8 cellular contexts compared by ENCODE assay signal in the genomic region with DNA sequence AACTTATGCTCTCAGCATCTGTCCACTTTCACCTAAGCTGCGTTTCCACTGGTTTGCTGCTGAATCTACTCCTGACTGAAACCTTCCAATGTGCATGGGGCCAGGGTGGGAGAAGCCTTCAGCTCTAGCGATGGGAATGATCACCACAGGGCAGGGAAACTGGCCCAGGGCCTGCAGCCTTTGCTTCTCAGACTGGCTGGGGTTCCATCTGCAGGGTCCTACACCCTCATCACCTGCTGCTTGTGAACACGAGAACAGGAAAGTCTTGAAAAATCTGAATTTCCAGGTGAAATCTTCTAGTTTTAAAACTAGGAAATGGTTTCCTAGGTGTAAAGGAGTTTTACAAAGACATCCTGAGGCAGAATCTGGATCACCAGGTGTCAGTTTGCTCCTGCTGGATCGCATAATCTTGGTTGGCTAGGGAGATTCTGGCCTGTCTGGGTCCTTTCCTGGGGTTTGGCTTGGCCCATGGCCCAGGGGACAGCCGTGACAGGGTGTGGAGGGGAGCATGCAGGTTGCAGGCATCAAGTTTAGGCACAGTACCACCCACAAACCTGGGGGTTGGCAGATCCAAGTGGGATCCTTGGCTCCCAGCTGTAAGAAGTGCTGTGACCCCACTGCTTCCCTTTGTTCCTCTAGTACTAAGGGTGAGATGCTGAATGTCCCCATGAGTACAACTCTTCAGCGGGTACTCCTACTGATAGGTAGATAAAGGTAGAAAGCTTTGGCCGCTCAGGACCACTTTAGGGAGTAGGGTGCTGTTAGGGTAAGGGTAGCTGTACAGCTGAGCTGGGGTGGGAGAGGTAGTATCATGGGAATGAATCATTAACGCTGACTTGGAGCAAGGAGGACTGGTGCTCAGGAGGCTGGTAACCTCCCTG. TPM values are rescaled to one million over a fixed set of nuclear protein-coding genes. Genes with fewer than 3 reads are reported as not detected.
DNase-seq lines count a peak whose midpoint lies in the region; ATAC-seq and TF ChIP-seq lines count a peak whose summit lies in the region.

No MANE protein-coding gene starts in this region.

- peaks cover 78% of the 10 kb centered on the region for H3K4me1 Mint-ChIP-seq in activated CD8-positive, alpha-beta memory T cell treated with anti-CD3 and anti-CD28 coated beads, Interleukin-2, amount 10 ng/mL, durations not matched to agents 7 days and 5 days

- H3K27me3 Mint-ChIP-seq in activated CD8-positive, alpha-beta memory T cell treated with anti-CD3 and anti-CD28 coated beads, Interleukin-2, amount 10 ng/mL, durations not matched to agents 7 days and 5 days, result no peaks in the 10 kb centered on the region

- intact Hi-C loops in left lung (cut with DNase I), result no loop called here

- H3K36me3 Mint-ChIP-seq in activated CD8-positive, alpha-beta memory T cell treated with anti-CD3 and anti-CD28 coated beads, Interleukin-2, amount 10 ng/mL, durations not matched to agents 7 days and 5 days, result peaks cover 19% of the 10 kb centered on the region

- H3K4me3 ChIP-seq in left lung (peak overlapping the region; percentile 74 to 78), thoracic aorta (peak overlapping the region; percentile 95)

- H3K27ac Mint-ChIP-seq in activated CD8-positive, alpha-beta memory T cell treated with anti-CD3 and anti-CD28 coated beads, Interleukin-2, amount 10 ng/mL, durations not matched to agents 7 days and 5 days, result peak overlapping the region; percentile 100

- no peak for ATAC-seq in activated CD8-positive, alpha-beta memory T cell treated with anti-CD3 and anti-CD28 coated beads, Interleukin-2, amount 10 ng/mL, durations not matched to agents 7 days and 5 days
- ATAC-seq in left lung, result no peak
- ATAC-seq in thoracic aorta (ENCODE audit: insufficient number of reproducible peaks, low FRiP score, low read depth), result no peak

- CTCF ChIA-PET in activated CD8-positive, alpha-beta memory T cell treated with anti-CD3 and anti-CD28 coated beads, Interleukin-2, amount 10 ng/mL, durations not matched to agents 7 days and 5 days (lab: Charles Lee), result interaction anchor here (0.9 to 8.6 kb wide), 5 partner anchors 13 to 46 kb away, joined by 3 to 49 read pairs (median 3); a partner anchor contains a TSS

- H3K27ac ChIP-seq in angular gyrus (ENCODE audit: low read depth, low read length) (peak overlapping the region; percentile 100), left lung (peak overlapping the region; percentile 100), thoracic aorta (peak overlapping the region; percentile 99 to 100)

- H3K9me3 ChIP-seq in left lung (no peaks in the 10 kb centered on the region), thoracic aorta (no peaks in the 10 kb centered on the region)

- H3K4me3 Mint-ChIP-seq in activated CD8-positive, alpha-beta memory T cell treated with anti-CD3 and anti-CD28 coated beads, Interleukin-2, amount 10 ng/mL, durations not matched to agents 7 days and 5 days, result peak overlapping the region; percentile 95

- TF ChIP-seq CTCF in left lung (IDR thresholded peaks at IDR 0.05) (no peak), thoracic aorta (IDR thresholded peaks at IDR 0.05) (no peak)

- H3K27me3 ChIP-seq in left lung (peaks cover 0 to 39% of the 10 kb centered on the region in 2 donors), thoracic aorta (replicated peaks; ENCODE audit: insufficient read depth) (no peaks in the 10 kb centered on the region)

- H3K9me3 Mint-ChIP-seq in activated CD8-positive, alpha-beta memory T cell treated with anti-CD3 and anti-CD28 coated beads, Interleukin-2, amount 10 ng/mL, durations not matched to agents 7 days and 5 days (ENCODE audit: low read depth), result no peaks in the 10 kb centered on the region

- H3K36me3 ChIP-seq in left lung (peaks cover 0 to 20% of the 10 kb centered on the region in 2 donors), thoracic aorta (peaks cover 9% of the 10 kb centered on the region)

- no peak for DNase-seq in activated CD8-positive, alpha-beta memory T cell treated with anti-CD3 and anti-CD28 coated beads, Interleukin-2, amount 10 ng/mL, durations not matched to agents 7 days and 5 days
- DNase-seq in activated CD8-positive, alpha-beta memory T cell treated with anti-CD3 and anti-CD28 coated beads, Interleukin-2, amount 50 U/mL, for 48 hours, result no peak
- peak in 1 of 2 donors; percentile 39 for DNase-seq in left lung
- no peak for DNase-seq in thoracic aorta (ENCODE audit: low spot score)
- DNase-seq in iPS-NIHi11 (ENCODE audit: low spot score), result no peak
- no peak for DNase-seq in GF-D8 (lab: John Stamatoyannopoulos, UW)
- DNase-seq in DMS153 treated with DMSO at 0.1 percent for 48 hours (lab: John Stamatoyannopoulos, UW; ENCODE audit: unreplicated experiment), result no peak

- H3K4me1 ChIP-seq in left lung, result peaks cover 27 to 57% of the 10 kb centered on the region in 2 donors
- H3K4me1 ChIP-seq in thoracic aorta (ENCODE audit: control insufficient read depth in 1 of 2, low read depth in 2 of 2), result peaks cover 33 to 60% of the 10 kb centered on the region in 2 donors

RNA-seq across cellular contexts. Expression of a gene that starts 1.8 kb away (rescaled TPM):
- 100 to 1,000 TPM in 1 of 2 experiments, 10 to 100 TPM in 1; 87.6 to 109 TPM for total RNA-seq in activated CD8-positive, alpha-beta memory T cell treated with anti-CD3 and anti-CD28 coated beads, Interleukin-2, amount 10 ng/mL, durations not matched to agents 7 days and 5 days
- total RNA-seq in left lung (10 to 100 TPM; 54.9 to 83.4 TPM), thoracic aorta (10 to 100 TPM; 17.1 to 18.9 TPM)

RNA-seq across cellular contexts. Expression of a gene that starts 5.3 kb away (rescaled TPM):
- 100 to 1,000 TPM in 1 of 2 experiments, 10 to 100 TPM in 1; 96.4 to 108 TPM for total RNA-seq in activated CD8-positive, alpha-beta memory T cell treated with anti-CD3 and anti-CD28 coated beads, Interleukin-2, amount 10 ng/mL, durations not matched to agents 7 days and 5 days
- total RNA-seq in left lung, result 100 to 1,000 TPM; 107 to 120 TPM
- 10 to 100 TPM; 90.3 to 98.8 TPM for total RNA-seq in thoracic aorta

RNA-seq across cellular contexts. Expression of a gene that starts 12.9 kb away (rescaled TPM):
- total RNA-seq in activated CD8-positive, alpha-beta memory T cell treated with anti-CD3 and anti-CD28 coated beads, Interleukin-2, amount 10 ng/mL, durations not matched to agents 7 days and 5 days, result 10 to 100 TPM; 18.1 to 19.5 TPM
- total RNA-seq in left lung (10 to 100 TPM; 29.6 to 33.7 TPM), thoracic aorta (10 to 100 TPM; 44.9 to 46.8 TPM)

RNA-seq across cellular contexts. Expression of a gene that starts 16.4 kb away (rescaled TPM):
- total RNA-seq in activated CD8-positive, alpha-beta memory T cell treated with anti-CD3 and anti-CD28 coated beads, Interleukin-2, amount 10 ng/mL, durations not matched to agents 7 days and 5 days, result 100 to 1,000 TPM; 488 to 571 TPM
- total RNA-seq in left lung (100 to 1,000 TPM; 231 to 261 TPM), thoracic aorta (100 to 1,000 TPM; 192 to 204 TPM)

RNA-seq across cellular contexts. Expression of a gene that starts 40.6 kb away (rescaled TPM):
- total RNA-seq in activated CD8-positive, alpha-beta memory T cell treated with anti-CD3 and anti-CD28 coated beads, Interleukin-2, amount 10 ng/mL, durations not matched to agents 7 days and 5 days, result 10 to 100 TPM; 15.1 to 16.9 TPM
- total RNA-seq in left lung (10 to 100 TPM; 12.7 to 17.7 TPM), thoracic aorta (10 to 100 TPM; 10.4 to 10.9 TPM)
